12 cellular contexts compared by ENCODE assay signal in the genomic region with DNA sequence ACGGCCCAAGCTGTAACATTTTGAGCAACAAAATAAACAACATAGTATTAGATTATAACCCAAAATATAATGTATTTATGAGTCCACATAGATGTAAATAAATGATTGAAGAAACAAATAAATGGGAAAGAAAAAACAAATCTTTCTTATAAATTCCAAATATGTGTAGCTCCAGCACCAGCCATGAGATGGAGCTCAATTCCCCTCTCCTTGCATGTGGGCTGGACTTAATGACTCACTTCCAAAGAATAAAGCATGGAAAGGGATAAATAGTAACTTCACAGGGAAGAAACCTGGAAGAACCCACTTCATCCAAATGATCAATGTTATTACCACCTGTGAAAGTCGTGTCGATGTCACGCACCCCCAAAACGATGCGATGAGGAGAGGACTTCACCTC.
DNase-seq lines count a peak whose midpoint lies in the region; ATAC-seq and TF ChIP-seq lines count a peak whose summit lies in the region.
"Had no signal": no experiment of that assay in that cellular context is flagged by ENCODE, and none has a peak within 500 bp of the region (broad histone marks: within the 10 kb centered on the region; RNA-seq: fewer than 3 reads in every experiment).

No MANE protein-coding gene starts in this region.

- H3K27me3 ChIP-seq in brain microvascular endothelial cell (replicated peaks) (no peaks in the 10 kb centered on the region), left lung (no peaks in the 10 kb centered on the region), sigmoid colon (no peaks in the 10 kb centered on the region), left ventricle myocardium inferior (ENCODE audit: low read depth) (peaks cover 19% of the 10 kb centered on the region)
- no peaks in the 10 kb centered on the region for H3K27me3 ChIP-seq in CD4-positive, alpha-beta memory T cell (ENCODE audit: insufficient read depth, low read length)

- WGBS in sigmoid colon, 2 donors: 84 to 94% methylated on average over 6 of the region's 6 CpGs

- H3K4me3 Mint-ChIP-seq in CD4-positive, alpha-beta memory T cell: no peak overlapping the region
- H3K4me3 Mint-ChIP-seq: effector memory CD8-positive, alpha-beta T cell; naive B cell had no signal

- H3K9me3 Mint-ChIP-seq in CD4-positive, alpha-beta memory T cell: peaks cover 0 to 4% (median 3%) of the 10 kb centered on the region in 8 donors
- H3K9me3 Mint-ChIP-seq: effector memory CD8-positive, alpha-beta T cell had no signal

- H3K27ac Mint-ChIP-seq in CD4-positive, alpha-beta memory T cell: no peak overlapping the region
- H3K27ac Mint-ChIP-seq: effector memory CD8-positive, alpha-beta T cell had no signal

- H3K27me3 Mint-ChIP-seq in CD4-positive, alpha-beta memory T cell: peaks cover 4% of the 10 kb centered on the region in 2 donors

- in situ Hi-C loops in brain microvascular endothelial cell (cut with HindIII; ENCODE audit: low pct_ligation_motif_present, low sequenced_read_pairs): no loop called here

- TF ChIP-seq POLR2A in sigmoid colon (IDR thresholded peaks at IDR 0.05): no peak

- intact Hi-C loops in left lung (cut with DNase I) (no loop called here), sigmoid colon (cut with DNase I) (no loop called here), left ventricle myocardium inferior (cut with micrococcal nuclease) (no loop called here)
- intact Hi-C loops in CD4-positive, alpha-beta memory T cell (cut with micrococcal nuclease): no loop called here

- H3K27ac ChIP-seq in C4-2B: no peak overlapping the region
- H3K27ac ChIP-seq in brain microvascular endothelial cell: no peak overlapping the region
- peak overlapping the region in 1 of 2 donors; percentile 31 for H3K27ac ChIP-seq in left lung
- H3K27ac ChIP-seq in CD4-positive, alpha-beta memory T cell (ENCODE audit: low read depth, low read length): no peak overlapping the region
- no peak overlapping the region for H3K27ac ChIP-seq in sigmoid colon
- no peak overlapping the region for H3K27ac ChIP-seq in left ventricle myocardium inferior (replicated peaks)

- peak; percentile 65 for ATAC-seq in left lung
- ATAC-seq in HG03432 (IDR thresholded peaks at IDR 0.05; ENCODE audit: unreplicated experiment): no peak
- ATAC-seq: effector memory CD8-positive, alpha-beta T cell; Right ventricle myocardium inferior had no signal

- TF ChIP-seq CTCF in C4-2B (conservative IDR thresholded peaks at IDR 0.05) (peak; percentile 58), LNCAP (IDR thresholded peaks at IDR 0.05) (peak; percentile 54), brain microvascular endothelial cell (IDR thresholded peaks at IDR 0.05; ENCODE audit: low read depth, low read length, missing control alignments) (peak; percentile 76), left lung (IDR thresholded peaks at IDR 0.05) (no peak), sigmoid colon (IDR thresholded peaks at IDR 0.05) (peak in 1 of 4 experiments; percentile 12), left ventricle myocardium inferior (IDR thresholded peaks at IDR 0.05; ENCODE audit: borderline replicate concordance) (no peak)

- CTCF ChIA-PET in CD4-positive, alpha-beta memory T cell (lab: Charles Lee; ENCODE audit: partially characterized antibody): no interaction called here

- TF ChIP-seq EP300 in sigmoid colon (IDR thresholded peaks at IDR 0.05): no peak

- H3K4me1 ChIP-seq in left lung: no peaks in the 10 kb centered on the region
- no peaks in the 10 kb centered on the region for H3K4me1 ChIP-seq in CD4-positive, alpha-beta memory T cell (ENCODE audit: insufficient read depth, low read length)
- peaks cover 0 to 30% (median 21%) of the 10 kb centered on the region in 4 donors for H3K4me1 ChIP-seq in sigmoid colon
- H3K4me1 ChIP-seq in left ventricle myocardium inferior: no peaks in the 10 kb centered on the region

- DNase-seq in brain microvascular endothelial cell (peak; percentile 56), left lung (no peak), sigmoid colon (no peak), left ventricle myocardium inferior (no peak)
- DNase-seq in CD4-positive, alpha-beta memory T cell: no peak
- DNase-seq: activated CD8-positive, alpha-beta memory T cell treated with anti-CD3 and anti-CD28 coated beads, Interleukin-2, amount 50 U/mL, for 48 hours; effector memory CD8-positive, alpha-beta T cell; naive B cell had no signal

- H3K9me3 ChIP-seq in left lung (peaks cover 0 to under 1% of the 10 kb centered on the region in 2 donors), sigmoid colon (no peaks in the 10 kb centered on the region), left ventricle myocardium inferior (replicated peaks) (peaks cover under 1% of the 10 kb centered on the region)
- H3K9me3 ChIP-seq in CD4-positive, alpha-beta memory T cell (ENCODE audit: control insufficient read depth in 1 of 2, low read length in 2 of 2): no peaks in the 10 kb centered on the region

- H3K36me3 Mint-ChIP-seq in CD4-positive, alpha-beta memory T cell: no peaks in the 10 kb centered on the region
- H3K36me3 Mint-ChIP-seq: naive B cell had no signal

- POLR2A ChIA-PET in CD4-positive, alpha-beta memory T cell (lab: Charles Lee; ENCODE audit: partially characterized antibody): no interaction called here

- H3K4me3 ChIP-seq in brain microvascular endothelial cell (ENCODE audit: low read depth, low read length) (no peak overlapping the region), left lung (no peak overlapping the region), sigmoid colon (no peak overlapping the region), left ventricle myocardium inferior (no peak overlapping the region)
- H3K4me3 ChIP-seq in CD4-positive, alpha-beta memory T cell (ENCODE audit: low read length in 2 of 2): no peak overlapping the region

- H3K36me3 ChIP-seq in brain microvascular endothelial cell (replicated peaks): no peaks in the 10 kb centered on the region
- no peaks in the 10 kb centered on the region for H3K36me3 ChIP-seq in left lung
- H3K36me3 ChIP-seq in CD4-positive, alpha-beta memory T cell (ENCODE audit: insufficient read depth, low read length): no peaks in the 10 kb centered on the region
- H3K36me3 ChIP-seq in sigmoid colon: no peaks in the 10 kb centered on the region
- no peaks in the 10 kb centered on the region for H3K36me3 ChIP-seq in left ventricle myocardium inferior

- H3K4me1 Mint-ChIP-seq in CD4-positive, alpha-beta memory T cell: no peaks in the 10 kb centered on the region

Comparison
In these comparisons a context has a peak if more than half of its experiments do, and no peak if none do; other contexts are left out.
1. CTCF ChIP-seq: peak in C4-2B (single experiment), LNCAP (single experiment) and brain microvascular endothelial cell (single experiment); none in left lung (0 of 2) and left ventricle myocardium inferior (single experiment).